Comparison of ENCODE assay signal across 11 cellular contexts in the genomic region with DNA sequence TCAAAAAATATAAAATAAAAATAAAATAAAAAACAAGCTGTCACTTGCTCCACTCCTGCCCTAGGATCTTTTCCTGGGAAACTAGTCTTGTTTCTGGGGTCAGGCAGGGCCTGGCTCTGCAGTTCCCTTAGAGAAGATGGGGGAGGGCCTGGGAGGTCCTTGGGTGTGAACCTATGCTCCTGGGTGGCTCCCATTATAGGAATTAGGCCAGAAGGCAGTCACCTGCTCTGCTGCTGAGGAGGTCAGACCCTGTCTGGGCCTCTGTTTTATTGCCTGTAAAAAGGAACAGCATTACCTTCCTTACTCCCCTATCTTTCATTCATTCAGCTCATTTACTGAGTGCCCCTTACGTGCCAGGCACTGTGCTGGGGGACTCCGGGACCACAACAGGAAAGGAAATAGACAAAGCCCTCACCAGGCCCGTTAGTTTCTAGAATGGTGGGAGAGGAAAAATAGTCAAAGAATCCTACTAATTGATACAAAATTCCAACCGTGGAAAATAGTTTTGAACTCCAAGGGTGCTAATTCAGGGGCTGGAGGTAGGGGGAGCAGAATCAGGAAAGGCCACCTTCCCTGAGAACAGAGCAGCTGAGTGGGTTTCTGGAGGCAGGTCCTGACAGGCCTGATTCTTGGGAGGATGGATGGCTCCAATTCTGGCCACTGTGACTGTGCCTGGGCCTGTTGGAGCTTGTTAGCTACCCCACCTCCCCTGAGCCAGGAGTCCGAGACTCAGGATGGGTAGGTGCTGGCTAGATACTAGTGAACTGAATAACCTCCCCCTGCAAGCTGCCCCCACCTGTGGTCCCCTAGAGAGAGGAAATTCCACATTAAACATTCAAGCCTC.
A peak's percentile ranks its signal among the peaks of the same experiment; 100 is the strongest.
DNase-seq lines count a peak whose midpoint lies in the region; ATAC-seq and TF ChIP-seq lines count a peak whose summit lies in the region.
"Had no signal": no experiment of that assay in that cellular context is flagged by ENCODE, and none has a peak within 500 bp of the region (broad histone marks: within the 10 kb centered on the region; RNA-seq: fewer than 3 reads in every experiment).

No MANE protein-coding gene starts in this region.

- ATAC-seq in RWPE2 (ENCODE audit: low read depth), result peak; percentile 86
- ATAC-seq in GM18519 (IDR thresholded peaks at IDR 0.05; ENCODE audit: low FRiP score, unreplicated experiment), result no peak
- no peak for ATAC-seq in HG03457 (IDR thresholded peaks at IDR 0.05; ENCODE audit: unreplicated experiment)

- no peaks in the 10 kb centered on the region for H3K9me3 ChIP-seq in RWPE2 (ENCODE audit: severe bottlenecking)
- H3K9me3 ChIP-seq in iPS-20b (ENCODE audit: insufficient read depth, low read depth, low read length), result no peaks in the 10 kb centered on the region
- H3K9me3 ChIP-seq: ovary, thyroid gland had no signal

- H3K27ac ChIP-seq in RWPE2 (ENCODE audit: poor library complexity, severe bottlenecking) (peak overlapping the region; percentile 82), iPS-20b (ENCODE audit: low read length) (peak overlapping the region; percentile 9)
- H3K27ac ChIP-seq: GM23248, ovary, thyroid gland had no signal

- DNase-seq in COLO668 (lab: John Stamatoyannopoulos, UW; ENCODE audit: unreplicated experiment), result peak; percentile 38
- peak; percentile 98 for DNase-seq in HPDE6-E6E7 (ENCODE audit: extremely low spot score)
- peak; percentile 95 for DNase-seq in RWPE2 (ENCODE audit: low spot score)
- no peak for DNase-seq in globus pallidus (ENCODE audit: low spot score)
- no peak for DNase-seq in activated CD4-positive, CD25-positive, alpha-beta regulatory T cell (lab: John Stamatoyannopoulos, UW)
- DNase-seq: GM23248, thyroid gland had no signal

- H3K4me3 ChIP-seq in RWPE2 (ENCODE audit: severe bottlenecking) (no peak overlapping the region), iPS-20b (ENCODE audit: low read length) (peak overlapping the region; percentile 22; the same call in 1 of the 2 replicates)
- H3K4me3 ChIP-seq: ovary had no signal

- peak; percentile 61 for TF ChIP-seq CTCF in RWPE2 (IDR thresholded peaks at IDR 0.05; ENCODE audit: poor library complexity, severe bottlenecking)

- no peaks in the 10 kb centered on the region for H3K27me3 ChIP-seq in RWPE2 (ENCODE audit: insufficient read depth, poor library complexity, severe bottlenecking)
- H3K27me3 ChIP-seq in iPS-20b (ENCODE audit: insufficient read depth, low read length), result peaks cover 38% of the 10 kb centered on the region
- H3K27me3 ChIP-seq: ovary, thyroid gland had no signal

- H3K36me3 ChIP-seq in RWPE2 (ENCODE audit: low read depth), result peaks cover 27% of the 10 kb centered on the region
- no peaks in the 10 kb centered on the region for H3K36me3 ChIP-seq in iPS-20b (ENCODE audit: insufficient read depth, low read depth, low read length)
- H3K36me3 ChIP-seq: ovary, thyroid gland had no signal

- H3K9ac ChIP-seq in iPS-20b (ENCODE audit: low read depth, low read length), result peak overlapping the region; percentile 4; the same call in 1 of the 2 replicates
- H3K9ac ChIP-seq: GM23248 had no signal

- H3K4me1 ChIP-seq in RWPE2 (ENCODE audit: insufficient read depth, poor library complexity, severe bottlenecking), result peaks cover 29% of the 10 kb centered on the region
- peaks cover 50% of the 10 kb centered on the region for H3K4me1 ChIP-seq in iPS-20b (ENCODE audit: insufficient read depth, low read length)

Comparison
In these comparisons a context has a peak if more than half of its experiments do, and no peak if none do; other contexts are left out.
1. DNase-seq: peak in COLO668 (single experiment), HPDE6-E6E7 (single experiment) and RWPE2 (single experiment); none in globus pallidus (single experiment) and activated CD4-positive, CD25-positive, alpha-beta regulatory T cell (0 of 4).